In genomic region chr17:50354776-50355175, GRCh38 we compare ENCODE assay signal across 24 cellular contexts. TPM values are rescaled to one million over a fixed set of nuclear protein-coding genes. Genes with fewer than 3 reads are reported as not detected.
"Had no signal": no experiment of that assay in that cellular context is flagged by ENCODE, and none has a peak within 500 bp of the region (broad histone marks: within the 10 kb centered on the region; RNA-seq: fewer than 3 reads in every experiment).

No MANE protein-coding gene starts in this region.

- H3K4me1 ChIP-seq: ascending aorta, colonic mucosa, esophagus squamous epithelium, gastrocnemius medialis, prostate gland, uterus had no signal

- H3K4me3 ChIP-seq: ascending aorta, colonic mucosa, dorsolateral prefrontal cortex, esophagus squamous epithelium, gastrocnemius medialis, ovary, prostate gland, tibial nerve, uterus had no signal

- ATAC-seq: effector memory CD8-positive, alpha-beta T cell; gastrocnemius medialis; left ventricle myocardium superior; natural killer cell treated with Interleukin-12 subunit alpha and Interleukin-12 subunit beta and Interleukin-15 and Interleukin-18, amount 100 ng/mL, for 72 hours; stimulated activated naive CD8-positive, alpha-beta T cell treated with anti-CD3 and anti-CD28 coated beads, Interleukin-15, Interleukin-2, amounts not matched to agents 100 U/mL and 50 U/mL, for 24 hours; WTC11 had no signal

- H3K27me3 ChIP-seq: ascending aorta, brain microvascular endothelial cell, colonic mucosa, dorsolateral prefrontal cortex, esophagus squamous epithelium, gastrocnemius medialis, neutrophil, ovary, tibial nerve, uterus had no signal

- DNase-seq: activated CD4-positive, alpha-beta T cell treated with anti-CD3 and anti-CD28 coated beads, Interleukin-2, amount 50 U/mL, for 4 hours; activated naive CD4-positive, alpha-beta T cell treated with anti-CD3 and anti-CD28 coated beads, Interleukin-2, amount 10 ng/mL, durations not matched to agents 7 days and 5 days; activated T-cell treated with anti-CD3 and anti-CD28 coated beads, Interleukin-2, amount 50 U/mL, for 48 hours; brain microvascular endothelial cell; caudate nucleus; colonic mucosa; effector memory CD8-positive, alpha-beta T cell; esophagus squamous epithelium; hypothalamus; left ventricle myocardium superior; stimulated activated CD4-positive, alpha-beta T cell treated with anti-CD3 and anti-CD28 coated beads, Interleukin-4, amount 100 ng/mL, for 24 hours; stimulated activated naive CD8-positive, alpha-beta T cell treated with anti-CD3 and anti-CD28 coated beads, Interleukin-15, Interleukin-2, amounts not matched to agents 100 U/mL and 50 U/mL, for 24 hours; substantia nigra; T1000; uterus had no signal

- H3K36me3 ChIP-seq: ovary, uterus had no signal

- H3K27ac ChIP-seq: ascending aorta, brain microvascular endothelial cell, colonic mucosa, dorsolateral prefrontal cortex, esophagus squamous epithelium, gastrocnemius medialis, neutrophil, ovary, prostate gland, tibial nerve, uterus had no signal

- H3K9me3 ChIP-seq: ascending aorta, colonic mucosa, esophagus squamous epithelium, gastrocnemius medialis, neutrophil, ovary, prostate gland, tibial nerve, uterus had no signal

RNA-seq across cellular contexts. Expression of gene EME1, which starts 18.3 kb away (rescaled TPM):
- total RNA-seq: ascending aorta had no signal
